Comparison of ENCODE assay signal across 2 cellular contexts in genomic region chr3:143526016-143526540, GRCh38.
TF ChIP-seq lines count a peak whose summit lies in the region.

No MANE protein-coding gene starts in this region.

TF ChIP-seq in IMR-90, 13 proteins besides CTCF, POLR2A, EP300 and RAD21:
- TF ChIP-seq ELK1 (IDR thresholded peaks at IDR 0.05; ENCODE audit: borderline replicate concordance, low read depth, low read length) (no peak), RFX5 (IDR thresholded peaks at IDR 0.05; ENCODE audit: low read depth, low read length) (no peak), CEBPB (IDR thresholded peaks at IDR 0.05; ENCODE audit: low read depth, low read length) (no peak), MXI1 (IDR thresholded peaks at IDR 0.05; ENCODE audit: borderline replicate concordance, low read depth, low read length) (no peak), FOS (IDR thresholded peaks at IDR 0.05; ENCODE audit: low read depth, low read length) (no peak), MAFK (IDR thresholded peaks at IDR 0.05; ENCODE audit: low read depth, low read length) (no peak), BHLHE40 (IDR thresholded peaks at IDR 0.05; ENCODE audit: low read depth, low read length) (no peak), CHD1 (IDR thresholded peaks at IDR 0.05; ENCODE audit: low read depth, low read length) (no peak), NFE2L2 (IDR thresholded peaks at IDR 0.05; ENCODE audit: low read depth, low read length) (no peak), SMC3 (IDR thresholded peaks at IDR 0.05; ENCODE audit: low read depth, low read length) (no peak), RCOR1 (IDR thresholded peaks at IDR 0.05; ENCODE audit: insufficient replicate concordance, low read length) (no peak), MAZ (IDR thresholded peaks at IDR 0.05; ENCODE audit: borderline replicate concordance, low read depth, low read length) (no peak), USF2 (IDR thresholded peaks at IDR 0.05; ENCODE audit: low read depth, low read length) (no peak)

TF ChIP-seq in H1, 55 proteins besides CTCF, POLR2A, EP300 and RAD21:
- no peak for TF ChIP-seq ASH2L (IDR thresholded peaks at IDR 0.05; ENCODE audit: low read length)
- no peak for TF ChIP-seq CEBPB (IDR thresholded peaks at IDR 0.05; ENCODE audit: low read depth, low read length)
- no peak for TF ChIP-seq POU5F1 (IDR thresholded peaks at IDR 0.05; ENCODE audit: low read depth, low read length)
- TF ChIP-seq SRF (IDR thresholded peaks at IDR 0.05; ENCODE audit: low read depth, low read length): no peak
- no peak for TF ChIP-seq CREB1 (IDR thresholded peaks at IDR 0.05)
- TF ChIP-seq FOSL1 (IDR thresholded peaks at IDR 0.05; ENCODE audit: insufficient read depth, low read depth, low read length): no peak
- TF ChIP-seq TEAD4 (IDR thresholded peaks at IDR 0.05; ENCODE audit: low read depth, low read length): no peak
